ENCODE assay signal across 1 cellular context in genomic region chr22:46251816-46252380, GRCh38.
TF ChIP-seq lines count a peak whose summit lies in the region.

No MANE protein-coding gene starts in this region.

TF ChIP-seq in WTC11, 78 proteins besides CTCF, POLR2A, EP300 and RAD21 (continued from another document):
- TF ChIP-seq FOXP1 (CRISPR knock-in tag; IDR thresholded peaks at IDR 0.05; ENCODE audit: borderline replicate concordance) (no peak), ZNF232 (CRISPR knock-in tag; IDR thresholded peaks at IDR 0.05) (no peak), E2F4 (CRISPR knock-in tag; IDR thresholded peaks at IDR 0.05; ENCODE audit: borderline replicate concordance, low read depth) (no peak), ZMAT4 (CRISPR knock-in tag; IDR thresholded peaks at IDR 0.05) (no peak), GABPB1 (CRISPR knock-in tag; IDR thresholded peaks at IDR 0.05) (no peak), RELA (CRISPR knock-in tag; IDR thresholded peaks at IDR 0.05; ENCODE audit: borderline replicate concordance) (no peak), E2F5 (CRISPR knock-in tag; IDR thresholded peaks at IDR 0.05) (no peak), ZNF425 (CRISPR knock-in tag; conservative IDR thresholded peaks at IDR 0.05) (no peak), PRDM15 (CRISPR knock-in tag; IDR thresholded peaks at IDR 0.05) (no peak), CREM (CRISPR knock-in tag; IDR thresholded peaks at IDR 0.05) (no peak), ATF1 (CRISPR knock-in tag; IDR thresholded peaks at IDR 0.05) (no peak), MXD4 (CRISPR knock-in tag; IDR thresholded peaks at IDR 0.05; ENCODE audit: borderline replicate concordance) (no peak)
